In the genomic region with DNA sequence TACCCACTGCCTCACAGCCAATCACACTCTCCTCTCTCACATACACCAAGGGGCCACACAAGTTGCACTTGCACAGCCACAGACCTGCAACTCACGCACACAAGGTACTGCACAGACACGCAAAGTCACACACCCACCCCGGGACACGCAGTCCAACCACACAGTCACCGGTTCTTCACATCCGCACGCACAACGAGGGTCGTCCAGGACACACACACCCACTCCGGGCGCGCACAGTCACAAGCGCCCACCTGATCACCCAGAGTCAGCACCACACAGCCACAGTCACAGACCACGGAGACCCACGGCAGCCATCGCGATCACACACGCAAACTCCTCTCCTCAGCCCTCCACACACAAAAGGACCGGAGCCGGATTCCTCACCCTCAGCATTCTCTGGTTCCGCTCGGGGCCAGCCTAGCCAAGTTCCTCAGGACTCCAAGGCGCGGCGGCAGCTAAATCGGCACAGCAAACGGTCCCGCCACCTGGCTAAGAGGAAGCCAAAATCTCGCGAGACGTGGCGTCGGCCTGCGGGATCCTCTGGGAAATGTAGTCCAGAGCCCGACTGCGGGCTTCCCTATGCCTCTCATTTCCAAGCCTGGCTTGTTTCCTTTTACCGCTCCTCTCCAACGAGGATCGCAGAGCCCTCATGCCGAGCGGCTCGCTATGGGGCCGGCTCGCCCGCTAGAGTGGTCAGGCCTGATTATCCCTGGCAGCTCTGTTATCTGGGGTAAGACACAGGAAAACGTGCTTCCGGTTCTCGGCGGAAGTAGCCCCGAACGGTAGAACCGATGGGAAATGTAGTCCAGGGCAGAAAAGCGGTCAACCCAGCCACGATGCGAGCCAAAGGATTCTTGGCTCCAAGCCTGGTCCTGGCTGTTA, we compare ENCODE assay signal across 1 cellular context.
TF ChIP-seq lines count a peak whose summit lies in the region.

ZNF850 (minus strand) TSS at position 467 of the 882 bp plus-strand sequence. CDS start 10,201 bp downstream, outside the sequence.

TF ChIP-seq in HEK293, 187 proteins besides CTCF, POLR2A, EP300 and RAD21 (continued from another document):
- peak; percentile 25; the same call in 1 of the 2 replicates for TF ChIP-seq ZSCAN18 (tag by site-specific recombination; IDR thresholded peaks at IDR 0.05)
- peak; percentile 86 for TF ChIP-seq ZNF629 (tag by site-specific recombination; IDR thresholded peaks at IDR 0.05)
- TF ChIP-seq ZNF202 (tag by site-specific recombination; IDR thresholded peaks at IDR 0.05; ENCODE audit: borderline replicate concordance) = no peak
- TF ChIP-seq, protein P1, sequence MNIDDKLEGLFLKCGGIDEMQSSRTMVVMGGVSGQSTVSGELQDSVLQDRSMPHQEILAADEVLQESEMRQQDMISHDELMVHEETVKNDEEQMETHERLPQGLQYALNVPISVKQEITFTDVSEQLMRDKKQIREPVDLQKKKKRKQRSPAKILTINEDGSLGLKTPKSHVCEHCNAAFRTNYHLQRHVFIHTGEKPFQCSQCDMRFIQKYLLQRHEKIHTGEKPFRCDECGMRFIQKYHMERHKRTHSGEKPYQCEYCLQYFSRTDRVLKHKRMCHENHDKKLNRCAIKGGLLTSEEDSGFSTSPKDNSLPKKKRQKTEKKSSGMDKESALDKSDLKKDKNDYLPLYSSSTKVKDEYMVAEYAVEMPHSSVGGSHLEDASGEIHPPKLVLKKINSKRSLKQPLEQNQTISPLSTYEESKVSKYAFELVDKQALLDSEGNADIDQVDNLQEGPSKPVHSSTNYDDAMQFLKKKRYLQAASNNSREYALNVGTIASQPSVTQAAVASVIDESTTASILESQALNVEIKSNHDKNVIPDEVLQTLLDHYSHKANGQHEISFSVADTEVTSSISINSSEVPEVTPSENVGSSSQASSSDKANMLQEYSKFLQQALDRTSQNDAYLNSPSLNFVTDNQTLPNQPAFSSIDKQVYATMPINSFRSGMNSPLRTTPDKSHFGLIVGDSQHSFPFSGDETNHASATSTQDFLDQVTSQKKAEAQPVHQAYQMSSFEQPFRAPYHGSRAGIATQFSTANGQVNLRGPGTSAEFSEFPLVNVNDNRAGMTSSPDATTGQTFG (tag by site-specific recombination; IDR thresholded peaks at IDR 0.05; ENCODE audit: borderline replicate concordance) = no peak; the same call in 1 of the 2 replicates
- TF ChIP-seq YY2 (tag by site-specific recombination; IDR thresholded peaks at IDR 0.05) = peak; percentile 79; the same call in 1 of the 2 replicates
- TF ChIP-seq, protein P2, sequence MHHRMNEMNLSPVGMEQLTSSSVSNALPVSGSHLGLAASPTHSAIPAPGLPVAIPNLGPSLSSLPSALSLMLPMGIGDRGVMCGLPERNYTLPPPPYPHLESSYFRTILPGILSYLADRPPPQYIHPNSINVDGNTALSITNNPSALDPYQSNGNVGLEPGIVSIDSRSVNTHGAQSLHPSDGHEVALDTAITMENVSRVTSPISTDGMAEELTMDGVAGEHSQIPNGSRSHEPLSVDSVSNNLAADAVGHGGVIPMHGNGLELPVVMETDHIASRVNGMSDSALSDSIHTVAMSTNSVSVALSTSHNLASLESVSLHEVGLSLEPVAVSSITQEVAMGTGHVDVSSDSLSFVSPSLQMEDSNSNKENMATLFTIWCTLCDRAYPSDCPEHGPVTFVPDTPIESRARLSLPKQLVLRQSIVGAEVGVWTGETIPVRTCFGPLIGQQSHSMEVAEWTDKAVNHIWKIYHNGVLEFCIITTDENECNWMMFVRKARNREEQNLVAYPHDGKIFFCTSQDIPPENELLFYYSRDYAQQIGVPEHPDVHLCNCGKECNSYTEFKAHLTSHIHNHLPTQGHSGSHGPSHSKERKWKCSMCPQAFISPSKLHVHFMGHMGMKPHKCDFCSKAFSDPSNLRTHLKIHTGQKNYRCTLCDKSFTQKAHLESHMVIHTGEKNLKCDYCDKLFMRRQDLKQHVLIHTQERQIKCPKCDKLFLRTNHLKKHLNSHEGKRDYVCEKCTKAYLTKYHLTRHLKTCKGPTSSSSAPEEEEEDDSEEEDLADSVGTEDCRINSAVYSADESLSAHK (tag by site-specific recombination; IDR thresholded peaks at IDR 0.05) = no peak; the same call in 1 of the 2 replicates
- no peak for TF ChIP-seq ZNF747 (tag by site-specific recombination; IDR thresholded peaks at IDR 0.05)
- TF ChIP-seq GFI1B (tag by site-specific recombination; IDR thresholded peaks at IDR 0.05) = no peak; the same call in 1 of the 2 replicates
- 0 out of 2 replicates have a peak, but pooled peaks have one; percentile 59 for TF ChIP-seq ZNF280C (tag by site-specific recombination; IDR thresholded peaks at IDR 0.05)
- no peak for TF ChIP-seq ZNF292 (tag by site-specific recombination; IDR thresholded peaks at IDR 0.05; ENCODE audit: borderline replicate concordance, low read depth)
